Comparison of ENCODE assay signal across 23 cellular contexts in the genomic region with DNA sequence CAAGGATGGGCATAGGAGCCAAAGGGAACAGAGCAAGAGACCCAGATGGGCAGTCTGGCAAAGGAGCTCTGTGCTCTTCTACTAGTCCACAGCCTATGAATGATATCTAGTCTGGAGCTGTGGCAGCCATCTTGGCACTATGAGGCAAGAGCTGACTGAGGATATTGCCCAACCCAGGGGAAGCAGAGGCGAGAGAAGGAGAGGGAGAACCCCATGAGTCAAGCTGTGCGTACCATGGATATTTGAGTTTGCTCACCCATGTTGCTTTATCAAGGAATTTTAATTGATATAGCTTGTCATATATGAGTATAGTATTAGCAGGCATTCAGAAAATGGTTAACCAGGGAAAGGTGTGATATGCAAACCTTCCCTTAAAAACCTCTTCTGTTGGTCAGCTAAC.
"Had no signal": no experiment of that assay in that cellular context is flagged by ENCODE, and none has a peak within 500 bp of the region (broad histone marks: within the 10 kb centered on the region; RNA-seq: fewer than 3 reads in every experiment).

No MANE protein-coding gene starts in this region.

- DNase-seq: activated CD4-positive, alpha-beta memory T cell treated with anti-CD3 and anti-CD28 coated beads for 36 hours; activated CD4-positive, alpha-beta T cell treated with anti-CD3 and anti-CD28 coated beads, Interleukin-2, amount 10 ng/mL, durations not matched to agents 7 days and 5 days; activated CD4-positive, CD25-positive, alpha-beta regulatory T cell; activated naive CD4-positive, alpha-beta T cell treated with anti-CD3 and anti-CD28 coated beads, Interleukin-2, amount 50 U/mL, for 16 hours; activated naive CD8-positive, alpha-beta T cell treated with anti-CD3 and anti-CD28 coated beads, Interleukin-2, amount 10 ng/mL, durations not matched to agents 7 days and 5 days; activated T-cell treated with anti-CD3 and anti-CD28 coated beads for 4 hours; activated T-cell treated with anti-CD3 and anti-CD28 coated beads, Interleukin-2, amount 50 U/mL, for 72 hours; adrenal gland; anterior cingulate cortex; central memory CD4-positive, alpha-beta T cell; MV-4-11; NCI-H1105; NCI-H1436; NCI-H1694 treated with DMSO at 0.1 percent for 48 hours; NCI-H2029 treated with DMSO at 0.1 percent for 48 hours; NCI-H510A treated with DMSO at 0.1 percent for 48 hours; NCI-H69; NK-92 treated with Interleukin-12 subunit alpha and Interleukin-12 subunit beta, amount 100 ng/mL, for 24 hours; OCI-M1; Peyer's patch; SIG-M5; T-cell had no signal

- H3K4me3 ChIP-seq: adrenal gland, Peyer's patch had no signal

- H3K9me3 ChIP-seq: adrenal gland, Peyer's patch had no signal

- H3K27me3 ChIP-seq: Peyer's patch had no signal

- H3K27ac ChIP-seq: adrenal gland, Peyer's patch, VCaP had no signal

- H3K4me1 ChIP-seq: adrenal gland, Peyer's patch had no signal

- ATAC-seq: activated T-cell treated with anti-CD3 and anti-CD28 coated beads, Interleukin-2, amount 50 U/mL, for 72 hours; T-cell had no signal

- H3K36me3 ChIP-seq: adrenal gland, Peyer's patch had no signal
